ENCODE assay signal across 28 cellular contexts in the genomic region with DNA sequence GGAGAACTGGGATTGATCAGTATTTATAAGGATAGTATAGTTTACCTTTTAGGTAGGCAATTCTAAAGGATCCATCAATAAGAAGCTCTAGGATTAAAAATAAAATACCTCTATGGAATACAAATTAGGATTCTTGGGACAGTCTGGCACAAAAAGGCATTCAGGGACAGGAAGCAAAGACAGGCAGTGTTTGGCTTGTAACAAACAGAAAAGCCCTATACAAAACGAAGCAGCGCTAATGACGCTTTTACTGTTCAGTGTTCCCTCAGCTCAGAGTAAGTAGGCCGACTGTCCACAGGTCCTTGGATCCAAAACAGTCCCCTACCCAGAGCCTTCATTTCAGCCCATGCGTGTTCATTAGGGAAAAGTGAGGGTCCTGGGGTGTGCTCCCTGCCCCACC.
"Had no signal": no experiment of that assay in that cellular context is flagged by ENCODE, and none has a peak within 500 bp of the region (broad histone marks: within the 10 kb centered on the region; RNA-seq: fewer than 3 reads in every experiment).

No MANE protein-coding gene starts in this region.

- H3K9me3 Mint-ChIP-seq: activated B cell treated with CpG ODN at 0.5 μM for 24 hours; activated T-helper 2 cell treated with anti-CD3 and anti-CD28 coated beads, Interferon-gamma antibody, Interleukin-2, Interleukin-4, amounts not matched to agents 10 μg/mL and 5 μg/mL and 100 μg/mL, durations not matched to agents 14 hours and 24 hours and 36 hours; memory B cell; natural killer cell; stimulated activated effector memory CD8-positive, alpha-beta T cell treated with anti-CD3 and anti-CD28 coated beads, Interleukin-12 subunit alpha, Interleukin-12 subunit beta, amount 100 ng/mL, for 72 hours; stimulated activated naive CD8-positive, alpha-beta T cell treated with anti-CD3 and anti-CD28 coated beads, Interleukin-15, Interleukin-2, amounts not matched to agents 100 ng/mL and 50 ng/mL, for 24 hours; T-helper 2 cell treated with Interferon-gamma antibody and Interleukin-4, amounts not matched to agents 5 μg/mL and 100 μg/mL, for 36 hours had no signal

- H3K27me3 Mint-ChIP-seq: activated B cell treated with CpG ODN at 0.5 μM for 24 hours had no signal

- H3K27me3 ChIP-seq: colonic mucosa, dorsolateral prefrontal cortex, gastrocnemius medialis, sigmoid colon, thyroid gland, upper lobe of left lung, vagina had no signal

- ATAC-seq: activated CD8-positive, alpha-beta memory T cell treated with anti-CD3 and anti-CD28 coated beads, Interleukin-2, amount 10 ng/mL, durations not matched to agents 7 days and 5 days; activated CD8-positive, alpha-beta T cell treated with anti-CD3 and anti-CD28 coated beads, Interleukin-2, amount 10 ng/mL, durations not matched to agents 7 days and 5 days; gastrocnemius medialis; left cardiac atrium; natural killer cell; stimulated activated effector memory CD8-positive, alpha-beta T cell treated with anti-CD3 and anti-CD28 coated beads, Interleukin-12 subunit alpha, Interleukin-12 subunit beta, amount 100 ng/mL, for 72 hours had no signal

- H3K4me3 ChIP-seq: colonic mucosa, gastrocnemius medialis, prostate gland, sigmoid colon, thyroid gland, upper lobe of left lung, vagina had no signal

- H3K36me3 Mint-ChIP-seq: memory B cell; natural killer cell; stimulated activated effector memory CD8-positive, alpha-beta T cell treated with anti-CD3 and anti-CD28 coated beads, Interleukin-12 subunit alpha, Interleukin-12 subunit beta, amount 100 ng/mL, for 72 hours had no signal

- H3K9me3 ChIP-seq: colonic mucosa, gastrocnemius medialis, prostate gland, sigmoid colon, thyroid gland, upper lobe of left lung, vagina had no signal

- H3K4me1 Mint-ChIP-seq: natural killer cell; stimulated activated effector memory CD8-positive, alpha-beta T cell treated with anti-CD3 and anti-CD28 coated beads, Interleukin-12 subunit alpha, Interleukin-12 subunit beta, amount 100 ng/mL, for 72 hours had no signal

- DNase-seq: activated B cell treated with CpG ODN at 0.5 μM for 24 hours; activated CD4-positive, alpha-beta T cell treated with anti-CD3 and anti-CD28 coated beads, Interleukin-2, amount 50 U/mL, for 1 hour; activated CD8-positive, alpha-beta memory T cell treated with anti-CD3 and anti-CD28 coated beads, Interleukin-2, amount 10 ng/mL, durations not matched to agents 7 days and 5 days; activated CD8-positive, alpha-beta T cell treated with anti-CD3 and anti-CD28 coated beads, Interleukin-2, amount 10 ng/mL, durations not matched to agents 7 days and 5 days; activated T-cell treated with anti-CD3 and anti-CD28 coated beads, Interleukin-2, amount 50 U/mL, for 48 hours; colonic mucosa; dorsolateral prefrontal cortex; effector memory CD4-positive, alpha-beta T cell; erythroblast; gastrocnemius medialis; glutamatergic neuron; left cardiac atrium; natural killer cell; sigmoid colon; small intestine; stimulated activated CD4-positive, alpha-beta T cell treated with anti-CD3 and anti-CD28 coated beads, Interleukin-4, amount 100 ng/mL, for 24 hours; T-helper 1 cell; thyroid gland; upper lobe of left lung had no signal

- H3K4me1 ChIP-seq: colonic mucosa, prostate gland, thyroid gland, upper lobe of left lung, vagina had no signal

- FAIRE-seq: keratinocyte, small intestine had no signal

- H3K36me3 ChIP-seq: colonic mucosa, gastrocnemius medialis, prostate gland, sigmoid colon, thyroid gland, upper lobe of left lung, vagina had no signal

- H3K4me3 Mint-ChIP-seq: activated B cell treated with CpG ODN at 0.5 μM for 24 hours; activated CD8-positive, alpha-beta memory T cell treated with anti-CD3 and anti-CD28 coated beads, Interleukin-2, amount 10 ng/mL, durations not matched to agents 7 days and 5 days; activated CD8-positive, alpha-beta T cell treated with anti-CD3 and anti-CD28 coated beads, Interleukin-2, amount 10 ng/mL, durations not matched to agents 7 days and 5 days; activated naive CD8-positive, alpha-beta T cell; memory B cell; natural killer cell; stimulated activated effector memory CD8-positive, alpha-beta T cell treated with anti-CD3 and anti-CD28 coated beads, Interleukin-12 subunit alpha, Interleukin-12 subunit beta, amount 100 ng/mL, for 72 hours; stimulated activated naive CD8-positive, alpha-beta T cell treated with anti-CD3 and anti-CD28 coated beads, Interleukin-15, Interleukin-2, amounts not matched to agents 100 ng/mL and 50 ng/mL, for 24 hours; T-helper 2 cell treated with Interferon-gamma antibody and Interleukin-4, amounts not matched to agents 5 μg/mL and 100 μg/mL, for 36 hours had no signal

- H3K27ac Mint-ChIP-seq: activated B cell treated with CpG ODN at 0.5 μM for 24 hours; activated CD8-positive, alpha-beta memory T cell treated with anti-CD3 and anti-CD28 coated beads, Interleukin-2, amount 10 ng/mL, durations not matched to agents 7 days and 5 days; activated CD8-positive, alpha-beta T cell treated with anti-CD3 and anti-CD28 coated beads, Interleukin-2, amount 10 ng/mL, durations not matched to agents 7 days and 5 days; activated naive CD8-positive, alpha-beta T cell; activated T-helper 2 cell treated with anti-CD3 and anti-CD28 coated beads, Interferon-gamma antibody, Interleukin-2, Interleukin-4, amounts not matched to agents 10 μg/mL and 5 μg/mL and 100 μg/mL, durations not matched to agents 14 hours and 24 hours and 36 hours; memory B cell; natural killer cell; stimulated activated effector memory CD8-positive, alpha-beta T cell treated with anti-CD3 and anti-CD28 coated beads, Interleukin-12 subunit alpha, Interleukin-12 subunit beta, amount 100 ng/mL, for 72 hours; stimulated activated naive CD8-positive, alpha-beta T cell treated with anti-CD3 and anti-CD28 coated beads, Interleukin-15, Interleukin-2, amounts not matched to agents 100 ng/mL and 50 ng/mL, for 24 hours; T-helper 2 cell treated with Interferon-gamma antibody and Interleukin-4, amounts not matched to agents 5 μg/mL and 100 μg/mL, for 36 hours had no signal

- H3K27ac ChIP-seq: colonic mucosa, gastrocnemius medialis, prostate gland, sigmoid colon, thyroid gland, upper lobe of left lung, vagina had no signal
